ENCODE assay signal across 1 cellular context in genomic region chr11:14643697-14644395, GRCh38.
TF ChIP-seq lines count a peak whose summit lies in the region.

Gene PDE3B (plus strand): TSS chr11:14643804. CDS start chr11:14644076, 272 bp downstream.

TF ChIP-seq in K562, 482 proteins besides CTCF, POLR2A, EP300 and RAD21 (continued from another document and continues in another):
- TF ChIP-seq, protein P1, sequence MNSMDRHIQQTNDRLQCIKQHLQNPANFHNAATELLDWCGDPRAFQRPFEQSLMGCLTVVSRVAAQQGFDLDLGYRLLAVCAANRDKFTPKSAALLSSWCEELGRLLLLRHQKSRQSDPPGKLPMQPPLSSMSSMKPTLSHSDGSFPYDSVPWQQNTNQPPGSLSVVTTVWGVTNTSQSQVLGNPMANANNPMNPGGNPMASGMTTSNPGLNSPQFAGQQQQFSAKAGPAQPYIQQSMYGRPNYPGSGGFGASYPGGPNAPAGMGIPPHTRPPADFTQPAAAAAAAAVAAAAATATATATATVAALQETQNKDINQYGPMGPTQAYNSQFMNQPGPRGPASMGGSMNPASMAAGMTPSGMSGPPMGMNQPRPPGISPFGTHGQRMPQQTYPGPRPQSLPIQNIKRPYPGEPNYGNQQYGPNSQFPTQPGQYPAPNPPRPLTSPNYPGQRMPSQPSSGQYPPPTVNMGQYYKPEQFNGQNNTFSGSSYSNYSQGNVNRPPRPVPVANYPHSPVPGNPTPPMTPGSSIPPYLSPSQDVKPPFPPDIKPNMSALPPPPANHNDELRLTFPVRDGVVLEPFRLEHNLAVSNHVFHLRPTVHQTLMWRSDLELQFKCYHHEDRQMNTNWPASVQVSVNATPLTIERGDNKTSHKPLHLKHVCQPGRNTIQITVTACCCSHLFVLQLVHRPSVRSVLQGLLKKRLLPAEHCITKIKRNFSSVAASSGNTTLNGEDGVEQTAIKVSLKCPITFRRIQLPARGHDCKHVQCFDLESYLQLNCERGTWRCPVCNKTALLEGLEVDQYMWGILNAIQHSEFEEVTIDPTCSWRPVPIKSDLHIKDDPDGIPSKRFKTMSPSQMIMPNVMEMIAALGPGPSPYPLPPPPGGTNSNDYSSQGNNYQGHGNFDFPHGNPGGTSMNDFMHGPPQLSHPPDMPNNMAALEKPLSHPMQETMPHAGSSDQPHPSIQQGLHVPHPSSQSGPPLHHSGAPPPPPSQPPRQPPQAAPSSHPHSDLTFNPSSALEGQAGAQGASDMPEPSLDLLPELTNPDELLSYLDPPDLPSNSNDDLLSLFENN (IDR thresholded peaks at IDR 0.05; ENCODE audit: low read depth in 2 of 2, low read length in 2 of 2): peak in 1 of 2 experiments; percentile 31; a peak in 1 of 4 replicates
- TF ChIP-seq RBM17 (IDR thresholded peaks at IDR 0.05; ENCODE audit: borderline replicate concordance, low read depth, low read length): no peak
- no peak for TF ChIP-seq ZNF217 (CRISPR knock-in tag; IDR thresholded peaks at IDR 0.05)
- TF ChIP-seq, protein P2, sequence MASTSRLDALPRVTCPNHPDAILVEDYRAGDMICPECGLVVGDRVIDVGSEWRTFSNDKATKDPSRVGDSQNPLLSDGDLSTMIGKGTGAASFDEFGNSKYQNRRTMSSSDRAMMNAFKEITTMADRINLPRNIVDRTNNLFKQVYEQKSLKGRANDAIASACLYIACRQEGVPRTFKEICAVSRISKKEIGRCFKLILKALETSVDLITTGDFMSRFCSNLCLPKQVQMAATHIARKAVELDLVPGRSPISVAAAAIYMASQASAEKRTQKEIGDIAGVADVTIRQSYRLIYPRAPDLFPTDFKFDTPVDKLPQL (IDR thresholded peaks at IDR 0.05; ENCODE audit: extremely low read depth, insufficient read length): no peak
- no peak for TF ChIP-seq ATF1 (CRISPR knock-in tag; IDR thresholded peaks at IDR 0.05)
- peak; percentile 31; the same call in 1 of the 2 replicates for TF ChIP-seq ATF1 (tag; IDR thresholded peaks at IDR 0.05)
- peak; percentile 57 for TF ChIP-seq GABPB1 (CRISPR knock-in tag; IDR thresholded peaks at IDR 0.05)
- no peak for TF ChIP-seq NFE2 (IDR thresholded peaks at IDR 0.05; ENCODE audit: low read depth)
- TF ChIP-seq, protein P3, sequence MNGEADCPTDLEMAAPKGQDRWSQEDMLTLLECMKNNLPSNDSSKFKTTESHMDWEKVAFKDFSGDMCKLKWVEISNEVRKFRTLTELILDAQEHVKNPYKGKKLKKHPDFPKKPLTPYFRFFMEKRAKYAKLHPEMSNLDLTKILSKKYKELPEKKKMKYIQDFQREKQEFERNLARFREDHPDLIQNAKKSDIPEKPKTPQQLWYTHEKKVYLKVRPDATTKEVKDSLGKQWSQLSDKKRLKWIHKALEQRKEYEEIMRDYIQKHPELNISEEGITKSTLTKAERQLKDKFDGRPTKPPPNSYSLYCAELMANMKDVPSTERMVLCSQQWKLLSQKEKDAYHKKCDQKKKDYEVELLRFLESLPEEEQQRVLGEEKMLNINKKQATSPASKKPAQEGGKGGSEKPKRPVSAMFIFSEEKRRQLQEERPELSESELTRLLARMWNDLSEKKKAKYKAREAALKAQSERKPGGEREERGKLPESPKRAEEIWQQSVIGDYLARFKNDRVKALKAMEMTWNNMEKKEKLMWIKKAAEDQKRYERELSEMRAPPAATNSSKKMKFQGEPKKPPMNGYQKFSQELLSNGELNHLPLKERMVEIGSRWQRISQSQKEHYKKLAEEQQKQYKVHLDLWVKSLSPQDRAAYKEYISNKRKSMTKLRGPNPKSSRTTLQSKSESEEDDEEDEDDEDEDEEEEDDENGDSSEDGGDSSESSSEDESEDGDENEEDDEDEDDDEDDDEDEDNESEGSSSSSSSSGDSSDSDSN (IDR thresholded peaks at IDR 0.05; ENCODE audit: borderline replicate concordance in 1 of 2, low read depth in 2 of 2, low read length in 2 of 2): peak; percentile 81 to 90; a peak in 3 of 4 replicates
- TF ChIP-seq TCF7 (IDR thresholded peaks at IDR 0.05; ENCODE audit: borderline replicate concordance): no peak
- no peak for TF ChIP-seq TAL1 (IDR thresholded peaks at IDR 0.05)
- no peak for TF ChIP-seq ZNF133 (CRISPR knock-in tag; IDR thresholded peaks at IDR 0.05)
- TF ChIP-seq KDM2B (CRISPR knock-in tag; IDR thresholded peaks at IDR 0.05): 0 out of 2 replicates have a peak, but pooled peaks have one; percentile 20
- TF ChIP-seq, protein P4, sequence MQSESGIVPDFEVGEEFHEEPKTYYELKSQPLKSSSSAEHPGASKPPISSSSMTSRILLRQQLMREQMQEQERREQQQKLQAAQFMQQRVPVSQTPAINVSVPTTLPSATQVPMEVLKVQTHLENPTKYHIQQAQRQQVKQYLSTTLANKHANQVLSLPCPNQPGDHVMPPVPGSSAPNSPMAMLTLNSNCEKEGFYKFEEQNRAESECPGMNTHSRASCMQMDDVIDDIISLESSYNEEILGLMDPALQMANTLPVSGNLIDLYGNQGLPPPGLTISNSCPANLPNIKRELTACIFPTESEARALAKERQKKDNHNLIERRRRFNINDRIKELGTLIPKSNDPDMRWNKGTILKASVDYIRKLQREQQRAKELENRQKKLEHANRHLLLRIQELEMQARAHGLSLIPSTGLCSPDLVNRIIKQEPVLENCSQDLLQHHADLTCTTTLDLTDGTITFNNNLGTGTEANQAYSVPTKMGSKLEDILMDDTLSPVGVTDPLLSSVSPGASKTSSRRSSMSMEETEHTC (IDR thresholded peaks at IDR 0.05): 0 out of 2 replicates have a peak, but pooled peaks have one; percentile 19
- no peak for TF ChIP-seq SLC30A9 (CRISPR knock-in tag; IDR thresholded peaks at IDR 0.05)
- no peak for TF ChIP-seq JUN (IDR thresholded peaks at IDR 0.05; ENCODE audit: borderline replicate concordance, low read depth, low read length)
- 0 out of 2 replicates have a peak, but pooled peaks have one; percentile 76 for TF ChIP-seq JUN (CRISPR knock-in tag; IDR thresholded peaks at IDR 0.05; ENCODE audit: borderline replicate concordance)
- TF ChIP-seq, protein P5, sequence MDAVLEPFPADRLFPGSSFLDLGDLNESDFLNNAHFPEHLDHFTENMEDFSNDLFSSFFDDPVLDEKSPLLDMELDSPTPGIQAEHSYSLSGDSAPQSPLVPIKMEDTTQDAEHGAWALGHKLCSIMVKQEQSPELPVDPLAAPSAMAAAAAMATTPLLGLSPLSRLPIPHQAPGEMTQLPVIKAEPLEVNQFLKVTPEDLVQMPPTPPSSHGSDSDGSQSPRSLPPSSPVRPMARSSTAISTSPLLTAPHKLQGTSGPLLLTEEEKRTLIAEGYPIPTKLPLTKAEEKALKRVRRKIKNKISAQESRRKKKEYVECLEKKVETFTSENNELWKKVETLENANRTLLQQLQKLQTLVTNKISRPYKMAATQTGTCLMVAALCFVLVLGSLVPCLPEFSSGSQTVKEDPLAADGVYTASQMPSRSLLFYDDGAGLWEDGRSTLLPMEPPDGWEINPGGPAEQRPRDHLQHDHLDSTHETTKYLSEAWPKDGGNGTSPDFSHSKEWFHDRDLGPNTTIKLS (IDR thresholded peaks at IDR 0.05; ENCODE audit: borderline replicate concordance, low read depth): no peak
- peak; percentile 91 for TF ChIP-seq CXXC5 (CRISPR knock-in tag; IDR thresholded peaks at IDR 0.05)
- TF ChIP-seq SRSF7 (optimal IDR thresholded peaks at IDR 0.05; ENCODE audit: low read depth, low read length): no peak
- TF ChIP-seq, protein P6, sequence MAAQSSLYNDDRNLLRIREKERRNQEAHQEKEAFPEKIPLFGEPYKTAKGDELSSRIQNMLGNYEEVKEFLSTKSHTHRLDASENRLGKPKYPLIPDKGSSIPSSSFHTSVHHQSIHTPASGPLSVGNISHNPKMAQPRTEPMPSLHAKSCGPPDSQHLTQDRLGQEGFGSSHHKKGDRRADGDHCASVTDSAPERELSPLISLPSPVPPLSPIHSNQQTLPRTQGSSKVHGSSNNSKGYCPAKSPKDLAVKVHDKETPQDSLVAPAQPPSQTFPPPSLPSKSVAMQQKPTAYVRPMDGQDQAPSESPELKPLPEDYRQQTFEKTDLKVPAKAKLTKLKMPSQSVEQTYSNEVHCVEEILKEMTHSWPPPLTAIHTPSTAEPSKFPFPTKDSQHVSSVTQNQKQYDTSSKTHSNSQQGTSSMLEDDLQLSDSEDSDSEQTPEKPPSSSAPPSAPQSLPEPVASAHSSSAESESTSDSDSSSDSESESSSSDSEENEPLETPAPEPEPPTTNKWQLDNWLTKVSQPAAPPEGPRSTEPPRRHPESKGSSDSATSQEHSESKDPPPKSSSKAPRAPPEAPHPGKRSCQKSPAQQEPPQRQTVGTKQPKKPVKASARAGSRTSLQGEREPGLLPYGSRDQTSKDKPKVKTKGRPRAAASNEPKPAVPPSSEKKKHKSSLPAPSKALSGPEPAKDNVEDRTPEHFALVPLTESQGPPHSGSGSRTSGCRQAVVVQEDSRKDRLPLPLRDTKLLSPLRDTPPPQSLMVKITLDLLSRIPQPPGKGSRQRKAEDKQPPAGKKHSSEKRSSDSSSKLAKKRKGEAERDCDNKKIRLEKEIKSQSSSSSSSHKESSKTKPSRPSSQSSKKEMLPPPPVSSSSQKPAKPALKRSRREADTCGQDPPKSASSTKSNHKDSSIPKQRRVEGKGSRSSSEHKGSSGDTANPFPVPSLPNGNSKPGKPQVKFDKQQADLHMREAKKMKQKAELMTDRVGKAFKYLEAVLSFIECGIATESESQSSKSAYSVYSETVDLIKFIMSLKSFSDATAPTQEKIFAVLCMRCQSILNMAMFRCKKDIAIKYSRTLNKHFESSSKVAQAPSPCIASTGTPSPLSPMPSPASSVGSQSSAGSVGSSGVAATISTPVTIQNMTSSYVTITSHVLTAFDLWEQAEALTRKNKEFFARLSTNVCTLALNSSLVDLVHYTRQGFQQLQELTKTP (IDR thresholded peaks at IDR 0.05; ENCODE audit: low read depth in 1 of 2, partially characterized antibody in 2 of 2): no peak
- TF ChIP-seq ZNF239 (CRISPR knock-in tag; IDR thresholded peaks at IDR 0.05): no peak
- no peak for TF ChIP-seq MTA2 (IDR thresholded peaks at IDR 0.05; ENCODE audit: low read depth)
- TF ChIP-seq KAT8 (IDR thresholded peaks at IDR 0.05; ENCODE audit: low read depth): no peak
- no peak for TF ChIP-seq TRIM24 (IDR thresholded peaks at IDR 0.05)
- no peak for TF ChIP-seq SMARCC2 (IDR thresholded peaks at IDR 0.05; ENCODE audit: low read depth)
- TF ChIP-seq ZNF507 (tag; conservative IDR thresholded peaks at IDR 0.05): no peak
- TF ChIP-seq, protein P7, sequence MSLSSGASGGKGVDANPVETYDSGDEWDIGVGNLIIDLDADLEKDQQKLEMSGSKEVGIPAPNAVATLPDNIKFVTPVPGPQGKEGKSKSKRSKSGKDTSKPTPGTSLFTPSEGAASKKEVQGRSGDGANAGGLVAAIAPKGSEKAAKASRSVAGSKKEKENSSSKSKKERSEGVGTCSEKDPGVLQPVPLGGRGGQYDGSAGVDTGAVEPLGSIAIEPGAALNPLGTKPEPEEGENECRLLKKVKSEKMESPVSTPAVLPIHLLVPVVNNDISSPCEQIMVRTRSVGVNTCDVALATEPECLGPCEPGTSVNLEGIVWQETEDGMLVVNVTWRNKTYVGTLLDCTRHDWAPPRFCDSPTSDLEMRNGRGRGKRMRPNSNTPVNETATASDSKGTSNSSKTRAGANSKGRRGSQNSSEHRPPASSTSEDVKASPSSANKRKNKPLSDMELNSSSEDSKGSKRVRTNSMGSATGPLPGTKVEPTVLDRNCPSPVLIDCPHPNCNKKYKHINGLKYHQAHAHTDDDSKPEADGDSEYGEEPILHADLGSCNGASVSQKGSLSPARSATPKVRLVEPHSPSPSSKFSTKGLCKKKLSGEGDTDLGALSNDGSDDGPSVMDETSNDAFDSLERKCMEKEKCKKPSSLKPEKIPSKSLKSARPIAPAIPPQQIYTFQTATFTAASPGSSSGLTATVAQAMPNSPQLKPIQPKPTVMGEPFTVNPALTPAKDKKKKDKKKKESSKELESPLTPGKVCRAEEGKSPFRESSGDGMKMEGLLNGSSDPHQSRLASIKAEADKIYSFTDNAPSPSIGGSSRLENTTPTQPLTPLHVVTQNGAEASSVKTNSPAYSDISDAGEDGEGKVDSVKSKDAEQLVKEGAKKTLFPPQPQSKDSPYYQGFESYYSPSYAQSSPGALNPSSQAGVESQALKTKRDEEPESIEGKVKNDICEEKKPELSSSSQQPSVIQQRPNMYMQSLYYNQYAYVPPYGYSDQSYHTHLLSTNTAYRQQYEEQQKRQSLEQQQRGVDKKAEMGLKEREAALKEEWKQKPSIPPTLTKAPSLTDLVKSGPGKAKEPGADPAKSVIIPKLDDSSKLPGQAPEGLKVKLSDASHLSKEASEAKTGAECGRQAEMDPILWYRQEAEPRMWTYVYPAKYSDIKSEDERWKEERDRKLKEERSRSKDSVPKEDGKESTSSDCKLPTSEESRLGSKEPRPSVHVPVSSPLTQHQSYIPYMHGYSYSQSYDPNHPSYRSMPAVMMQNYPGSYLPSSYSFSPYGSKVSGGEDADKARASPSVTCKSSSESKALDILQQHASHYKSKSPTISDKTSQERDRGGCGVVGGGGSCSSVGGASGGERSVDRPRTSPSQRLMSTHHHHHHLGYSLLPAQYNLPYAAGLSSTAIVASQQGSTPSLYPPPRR (CRISPR knock-in tag; IDR thresholded peaks at IDR 0.05; ENCODE audit: borderline replicate concordance): peak; percentile 48; the same call in 1 of the 2 replicates
- TF ChIP-seq, protein P8, sequence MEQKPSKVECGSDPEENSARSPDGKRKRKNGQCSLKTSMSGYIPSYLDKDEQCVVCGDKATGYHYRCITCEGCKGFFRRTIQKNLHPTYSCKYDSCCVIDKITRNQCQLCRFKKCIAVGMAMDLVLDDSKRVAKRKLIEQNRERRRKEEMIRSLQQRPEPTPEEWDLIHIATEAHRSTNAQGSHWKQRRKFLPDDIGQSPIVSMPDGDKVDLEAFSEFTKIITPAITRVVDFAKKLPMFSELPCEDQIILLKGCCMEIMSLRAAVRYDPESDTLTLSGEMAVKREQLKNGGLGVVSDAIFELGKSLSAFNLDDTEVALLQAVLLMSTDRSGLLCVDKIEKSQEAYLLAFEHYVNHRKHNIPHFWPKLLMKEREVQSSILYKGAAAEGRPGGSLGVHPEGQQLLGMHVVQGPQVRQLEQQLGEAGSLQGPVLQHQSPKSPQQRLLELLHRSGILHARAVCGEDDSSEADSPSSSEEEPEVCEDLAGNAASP (IDR thresholded peaks at IDR 0.05): no peak
- TF ChIP-seq, protein P9, sequence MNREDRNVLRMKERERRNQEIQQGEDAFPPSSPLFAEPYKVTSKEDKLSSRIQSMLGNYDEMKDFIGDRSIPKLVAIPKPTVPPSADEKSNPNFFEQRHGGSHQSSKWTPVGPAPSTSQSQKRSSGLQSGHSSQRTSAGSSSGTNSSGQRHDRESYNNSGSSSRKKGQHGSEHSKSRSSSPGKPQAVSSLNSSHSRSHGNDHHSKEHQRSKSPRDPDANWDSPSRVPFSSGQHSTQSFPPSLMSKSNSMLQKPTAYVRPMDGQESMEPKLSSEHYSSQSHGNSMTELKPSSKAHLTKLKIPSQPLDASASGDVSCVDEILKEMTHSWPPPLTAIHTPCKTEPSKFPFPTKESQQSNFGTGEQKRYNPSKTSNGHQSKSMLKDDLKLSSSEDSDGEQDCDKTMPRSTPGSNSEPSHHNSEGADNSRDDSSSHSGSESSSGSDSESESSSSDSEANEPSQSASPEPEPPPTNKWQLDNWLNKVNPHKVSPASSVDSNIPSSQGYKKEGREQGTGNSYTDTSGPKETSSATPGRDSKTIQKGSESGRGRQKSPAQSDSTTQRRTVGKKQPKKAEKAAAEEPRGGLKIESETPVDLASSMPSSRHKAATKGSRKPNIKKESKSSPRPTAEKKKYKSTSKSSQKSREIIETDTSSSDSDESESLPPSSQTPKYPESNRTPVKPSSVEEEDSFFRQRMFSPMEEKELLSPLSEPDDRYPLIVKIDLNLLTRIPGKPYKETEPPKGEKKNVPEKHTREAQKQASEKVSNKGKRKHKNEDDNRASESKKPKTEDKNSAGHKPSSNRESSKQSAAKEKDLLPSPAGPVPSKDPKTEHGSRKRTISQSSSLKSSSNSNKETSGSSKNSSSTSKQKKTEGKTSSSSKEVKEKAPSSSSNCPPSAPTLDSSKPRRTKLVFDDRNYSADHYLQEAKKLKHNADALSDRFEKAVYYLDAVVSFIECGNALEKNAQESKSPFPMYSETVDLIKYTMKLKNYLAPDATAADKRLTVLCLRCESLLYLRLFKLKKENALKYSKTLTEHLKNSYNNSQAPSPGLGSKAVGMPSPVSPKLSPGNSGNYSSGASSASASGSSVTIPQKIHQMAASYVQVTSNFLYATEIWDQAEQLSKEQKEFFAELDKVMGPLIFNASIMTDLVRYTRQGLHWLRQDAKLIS (CRISPR knock-in tag; IDR thresholded peaks at IDR 0.05): peak; percentile 52
- peak; percentile 58; the same call in 1 of the 2 replicates for TF ChIP-seq ZFX (CRISPR knock-in tag; IDR thresholded peaks at IDR 0.05)
- TF ChIP-seq ZNF583 (CRISPR knock-in tag; IDR thresholded peaks at IDR 0.05): peak; percentile 19; the same call in 1 of the 2 replicates
